ENCODE assay signal across 1 cellular context in the genomic region with DNA sequence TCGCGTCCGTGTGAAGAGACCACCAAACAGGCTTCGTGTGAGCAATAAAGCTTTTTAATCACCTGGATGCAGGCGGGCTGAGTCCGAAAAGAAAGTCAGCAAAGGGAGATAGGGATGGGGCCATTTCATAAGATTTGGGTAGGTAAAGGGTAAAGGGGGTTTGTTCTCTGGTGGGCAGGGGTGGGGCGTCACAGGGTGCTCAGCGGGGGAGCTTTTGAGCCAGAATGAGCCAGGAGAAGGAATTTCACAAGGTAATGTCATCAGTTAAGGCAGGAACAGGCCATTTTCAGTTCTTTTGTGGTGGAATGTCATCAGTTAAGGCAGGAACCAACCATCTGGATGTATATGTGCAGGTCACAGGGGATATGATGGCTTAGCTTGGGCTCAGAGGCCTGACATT. TPM values are rescaled to one million over a fixed set of nuclear protein-coding genes. Genes with fewer than 3 reads are reported as not detected.
"Had no signal": no experiment of that assay in that cellular context is flagged by ENCODE, and none has a peak within 500 bp of the region (broad histone marks: within the 10 kb centered on the region; RNA-seq: fewer than 3 reads in every experiment).

No MANE protein-coding gene starts in this region.

RNA-seq across cellular contexts. Expression of gene ABCG2, which starts 6.1 kb away (rescaled TPM):
- total RNA-seq: cardiac muscle cell had no signal
- polyA plus RNA-seq: cardiac muscle cell had no signal
